In genomic region chr1:246187834-246188372, GRCh38 we compare ENCODE assay signal across 1 cellular context.
TF ChIP-seq lines count a peak whose summit lies in the region.

No MANE protein-coding gene starts in this region.

TF ChIP-seq in K562, 482 proteins besides CTCF, POLR2A, EP300 and RAD21 (continued from another document and continues in another):
- TF ChIP-seq MLLT1 (IDR thresholded peaks at IDR 0.05) (peak in 1 of 2 experiments; percentile 53; a peak in 1 of 4 replicates), MTA1 (IDR thresholded peaks at IDR 0.05; ENCODE audit: borderline replicate concordance) (no peak), ZFX (CRISPR knock-in tag; IDR thresholded peaks at IDR 0.05) (peak; percentile 46), BACH1 (tag; IDR thresholded peaks at IDR 0.05) (peak; percentile 56), ZNF444 (CRISPR knock-in tag; IDR thresholded peaks at IDR 0.05) (no peak), RAD51 (IDR thresholded peaks at IDR 0.05; ENCODE audit: borderline replicate concordance, low read depth) (no peak), TSC22D4 (tag; IDR thresholded peaks at IDR 0.05) (no peak), ZNF512 (tag; IDR thresholded peaks at IDR 0.05) (no peak), ETS1 (conservative IDR thresholded peaks at IDR 0.05; ENCODE audit: control insufficient read depth, low read depth, low read length) (no peak), AFF1 (IDR thresholded peaks at IDR 0.05; ENCODE audit: low read depth in 1 of 2, partially characterized antibody in 2 of 2) (no peak), ATF4 (CRISPR knock-in tag; IDR thresholded peaks at IDR 0.05) (no peak), HDAC8 (tag; IDR thresholded peaks at IDR 0.05) (no peak), ZNF592 (IDR thresholded peaks at IDR 0.05) (peak; percentile 88), ZNF75A (CRISPR knock-in tag; IDR thresholded peaks at IDR 0.05) (no peak), TSHZ1 (CRISPR knock-in tag; IDR thresholded peaks at IDR 0.05) (no peak), ETV5 (CRISPR knock-in tag; IDR thresholded peaks at IDR 0.05; ENCODE audit: low read depth) (no peak), E2F8 (IDR thresholded peaks at IDR 0.05; ENCODE audit: low read depth, partially characterized antibody) (no peak), ZNF224 (CRISPR knock-in tag; IDR thresholded peaks at IDR 0.05) (no peak)
